ENCODE assay signal across 20 cellular contexts in the genomic region with DNA sequence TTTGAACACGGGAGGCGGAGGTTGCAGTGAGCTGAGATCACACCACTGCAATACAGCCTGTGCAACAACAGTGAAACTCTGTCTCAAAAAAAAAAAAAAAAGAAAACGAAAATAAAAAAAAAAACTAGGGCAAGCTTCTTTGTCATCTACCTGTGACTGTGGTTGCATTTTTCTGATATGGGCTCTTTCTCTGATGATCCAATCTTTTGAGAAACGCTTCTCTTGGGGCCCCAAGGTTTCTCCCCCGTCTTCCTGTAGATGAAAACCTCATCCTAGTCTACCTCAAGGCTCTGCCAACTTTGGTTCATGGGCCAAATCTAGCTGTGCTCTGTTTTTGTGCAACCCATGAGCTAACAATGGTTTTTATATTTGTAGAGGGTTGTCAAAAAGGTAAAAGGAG.
DNase-seq lines count a peak whose midpoint lies in the region; ATAC-seq and TF ChIP-seq lines count a peak whose summit lies in the region.
"Had no signal": no experiment of that assay in that cellular context is flagged by ENCODE, and none has a peak within 500 bp of the region (broad histone marks: within the 10 kb centered on the region; RNA-seq: fewer than 3 reads in every experiment).

No MANE protein-coding gene starts in this region.

- H3K4me3 ChIP-seq in thymus (ENCODE audit: low read length) (no peak overlapping the region), mammary epithelial cell (replicated peaks in 1 of 3; ENCODE audit: insufficient read depth in 1 of 3, low read depth in 2 of 3, low read length in 3 of 3) (no peak overlapping the region)
- H3K4me3 ChIP-seq: breast epithelium, coronary artery, skin epidermis had no signal

- H3K4me1 Mint-ChIP-seq in activated CD8-positive, alpha-beta T cell treated with anti-CD3 and anti-CD28 coated beads for 36 hours (ENCODE audit: low read depth), result peaks cover 32% of the 10 kb centered on the region
- peaks cover 42% of the 10 kb centered on the region for H3K4me1 Mint-ChIP-seq in activated naive CD8-positive, alpha-beta T cell treated with anti-CD3 and anti-CD28 coated beads, Interleukin-2, amount 50 U/mL, for 24 hours

- in situ Hi-C loops in mammary epithelial cell (cut with MboI; ENCODE audit: low sequenced_read_pairs in 2 of 2), result no loop called here

- H3K36me3 ChIP-seq in thymus (ENCODE audit: control insufficient read depth, insufficient read depth) (no peaks in the 10 kb centered on the region), mammary epithelial cell (ENCODE audit: insufficient read depth, low read length) (no peaks in the 10 kb centered on the region)
- H3K36me3 ChIP-seq: breast epithelium had no signal

- 34% methylated on average over 5 of the region's 5 CpGs for WGBS in thymus
- 100% methylated on average over 5 of the region's 5 CpGs for WGBS in mammary epithelial cell (ENCODE audit: low coverage, missing lambda C conversion rate)

- H3K4me3 Mint-ChIP-seq in activated CD8-positive, alpha-beta T cell treated with anti-CD3 and anti-CD28 coated beads for 36 hours, result no peak overlapping the region
- peak overlapping the region; percentile 11 for H3K4me3 Mint-ChIP-seq in activated naive CD8-positive, alpha-beta T cell treated with anti-CD3 and anti-CD28 coated beads, Interleukin-2, amount 50 U/mL, for 24 hours

- H3K27me3 ChIP-seq in thymus (ENCODE audit: control insufficient read depth, insufficient read depth) (no peaks in the 10 kb centered on the region), mammary epithelial cell (ENCODE audit: insufficient read depth, low read length) (no peaks in the 10 kb centered on the region)
- H3K27me3 ChIP-seq: breast epithelium had no signal

- peak; percentile 86 for ATAC-seq in activated CD8-positive, alpha-beta T cell treated with anti-CD3 and anti-CD28 coated beads for 36 hours
- peak; percentile 76 for ATAC-seq in activated naive CD8-positive, alpha-beta T cell treated with anti-CD3 and anti-CD28 coated beads, Interleukin-2, amount 50 U/mL, for 24 hours
- ATAC-seq: Right ventricle myocardium inferior had no signal

- H3K27ac ChIP-seq in thymus (ENCODE audit: low read depth) (peak overlapping the region; percentile 55), mammary epithelial cell (ENCODE audit: insufficient read depth, low read depth, low read length) (no peak overlapping the region)
- H3K27ac ChIP-seq: breast epithelium, C4-2B, coronary artery had no signal

- H3K27me3 Mint-ChIP-seq in activated CD8-positive, alpha-beta T cell treated with anti-CD3 and anti-CD28 coated beads for 36 hours, result no peaks in the 10 kb centered on the region
- no peaks in the 10 kb centered on the region for H3K27me3 Mint-ChIP-seq in activated naive CD8-positive, alpha-beta T cell treated with anti-CD3 and anti-CD28 coated beads, Interleukin-2, amount 50 U/mL, for 24 hours

- POLR2A ChIA-PET in activated CD8-positive, alpha-beta T cell treated with anti-CD3 and anti-CD28 coated beads for 36 hours (lab: Charles Lee), result interaction anchor here (0.9 to 2.2 kb wide), 5 partner anchors 11 to 29 kb away, joined by 3 to 9 read pairs (median 7); no protein-coding TSS in a partner anchor

- no peak overlapping the region for H3K9ac ChIP-seq in mammary epithelial cell (ENCODE audit: insufficient read depth, low read length)

- H2AFZ ChIP-seq in mammary epithelial cell (ENCODE audit: low read depth, low read length), result no peak overlapping the region

- intact Hi-C loops in activated CD8-positive, alpha-beta T cell treated with anti-CD3 and anti-CD28 coated beads for 36 hours (cut with micrococcal nuclease), result no loop called here
- intact Hi-C loops in mammary epithelial cell (cut with micrococcal nuclease), result no loop called here

- no TSS peak for BruUV-seq in mammary epithelial cell (replicated peaks; lab: Mats Ljungman, UMichigan)

- DNase-seq in activated naive CD4-positive, alpha-beta T cell treated with Interleukin-2 at 50 U/mL for 16 hours, result peak; percentile 41
- DNase-seq in activated naive CD4-positive, alpha-beta T cell (lab: John Stamatoyannopoulos, UW), result no peak
- peak; percentile 57 for DNase-seq in activated CD8-positive, alpha-beta T cell treated with anti-CD3 and anti-CD28 coated beads for 36 hours
- DNase-seq in activated naive CD8-positive, alpha-beta T cell treated with anti-CD3 and anti-CD28 coated beads, Interleukin-2, amount 50 U/mL, for 24 hours, result no peak
- no peak for DNase-seq in GM20000 (ENCODE audit: low spot score)
- no peak for DNase-seq in mammary epithelial cell
- DNase-seq: amniotic stem cell, glutamatergic neuron, NCI-H1092, NCI-H187 treated with DMSO at 0.1 percent for 48 hours, NCI-H345, occipital lobe, OCI-M1, substantia nigra had no signal

- H3K27ac Mint-ChIP-seq in activated CD8-positive, alpha-beta T cell treated with anti-CD3 and anti-CD28 coated beads for 36 hours, result peak overlapping the region; percentile 79
- H3K27ac Mint-ChIP-seq in activated naive CD8-positive, alpha-beta T cell treated with anti-CD3 and anti-CD28 coated beads, Interleukin-2, amount 50 U/mL, for 24 hours, result peak overlapping the region; percentile 80

- TF ChIP-seq CTCF in activated CD8-positive, alpha-beta T cell treated with anti-CD3 and anti-CD28 coated beads for 36 hours (IDR thresholded peaks at IDR 0.05), result no peak
- TF ChIP-seq CTCF in GM20000 (IDR thresholded peaks at IDR 0.05; ENCODE audit: extremely low read depth, missing control alignments) (no peak), mammary epithelial cell (conservative IDR thresholded peaks at IDR 0.05 in 1 of 2, IDR thresholded peaks at IDR 0.05 in 1 of 2; ENCODE audit: extremely low read depth in 1 of 2, insufficient read depth in 1 of 2, low read depth in 1 of 2, low read length in 2 of 2) (no peak)

- dilution Hi-C loops in mammary epithelial cell (cut with HindIII; ENCODE audit: low sequenced_read_pairs), result no loop called here

- no peaks in the 10 kb centered on the region for H4K20me1 ChIP-seq in mammary epithelial cell (ENCODE audit: insufficient read depth, low read length)

- H3K79me2 ChIP-seq in mammary epithelial cell (ENCODE audit: insufficient read depth, low read length), result no peaks in the 10 kb centered on the region

- no peaks in the 10 kb centered on the region for H3K9me3 ChIP-seq in thymus (ENCODE audit: control insufficient read depth)
- H3K9me3 ChIP-seq in mammary epithelial cell (replicated peaks; ENCODE audit: insufficient read depth, low read length), result no peaks in the 10 kb centered on the region
- H3K9me3 ChIP-seq: breast epithelium had no signal

- H3K4me2 ChIP-seq in mammary epithelial cell (ENCODE audit: insufficient read depth, low read depth, low read length), result no peak overlapping the region

- no peaks in the 10 kb centered on the region for H3K9me3 Mint-ChIP-seq in activated CD8-positive, alpha-beta T cell treated with anti-CD3 and anti-CD28 coated beads for 36 hours
- H3K9me3 Mint-ChIP-seq in activated naive CD8-positive, alpha-beta T cell treated with anti-CD3 and anti-CD28 coated beads, Interleukin-2, amount 50 U/mL, for 24 hours, result no peaks in the 10 kb centered on the region

- CTCF ChIA-PET in activated CD8-positive, alpha-beta T cell treated with anti-CD3 and anti-CD28 coated beads for 36 hours (lab: Charles Lee), result interaction anchor here (0.9 to 1.9 kb wide), 2 partner anchors 39 to 137 kb away, joined by 3 to 6 read pairs; no protein-coding TSS in a partner anchor
- CTCF ChIA-PET in mammary epithelial cell (lab: Charles Lee; ENCODE audit: low non-redundant PET), result no interaction called here

- H3K4me1 ChIP-seq in thymus (ENCODE audit: control insufficient read depth, insufficient read depth, low read length) (peaks cover 45% of the 10 kb centered on the region), mammary epithelial cell (ENCODE audit: insufficient read depth, low read length) (no peaks in the 10 kb centered on the region)
- H3K4me1 ChIP-seq: breast epithelium had no signal

- no peaks in the 10 kb centered on the region for H3K36me3 Mint-ChIP-seq in activated CD8-positive, alpha-beta T cell treated with anti-CD3 and anti-CD28 coated beads for 36 hours (ENCODE audit: low read depth)
- H3K36me3 Mint-ChIP-seq in activated naive CD8-positive, alpha-beta T cell treated with anti-CD3 and anti-CD28 coated beads, Interleukin-2, amount 50 U/mL, for 24 hours (ENCODE audit: low read depth), result no peaks in the 10 kb centered on the region

Comparison
In these comparisons a context has a peak if more than half of its experiments do, and no peak if none do; other contexts are left out.
1. DNase-seq: peak in activated naive CD4-positive, alpha-beta T cell treated with Interleukin-2 at 50 U/mL for 16 hours (single experiment) and activated CD8-positive, alpha-beta T cell treated with anti-CD3 and anti-CD28 coated beads for 36 hours (single experiment); none in activated naive CD4-positive, alpha-beta T cell (0 of 4), activated naive CD8-positive, alpha-beta T cell treated with anti-CD3 and anti-CD28 coated beads, Interleukin-2, amount 50 U/mL, for 24 hours (single experiment), GM20000 (single experiment) and mammary epithelial cell (single experiment).